Comparison of ENCODE assay signal across 11 cellular contexts in genomic region chr7:117008849-117009531, GRCh38. TPM values are rescaled to one million over a fixed set of nuclear protein-coding genes. Genes with fewer than 3 reads are reported as not detected.
DNase-seq lines count a peak whose midpoint lies in the region; FAIRE-seq and TF ChIP-seq lines count a peak whose summit lies in the region.
"Had no signal": no experiment of that assay in that cellular context is flagged by ENCODE, and none has a peak within 500 bp of the region (broad histone marks: within the 10 kb centered on the region; RNA-seq: fewer than 3 reads in every experiment).

No MANE protein-coding gene starts in this region.

- DNase-seq in activated CD4-positive, alpha-beta memory T cell treated with anti-CD3 and anti-CD28 coated beads, Interleukin-2, amount 10 ng/mL, durations not matched to agents 7 days and 5 days, result peak; percentile 56
- DNase-seq in activated CD4-positive, alpha-beta memory T cell treated with anti-CD3 and anti-CD28 coated beads for 36 hours, result no peak
- DNase-seq in MV-4-11 (lab: John Stamatoyannopoulos, UW) (peak; percentile 76), astrocyte of the cerebellum (ENCODE audit: low read depth) (peak; percentile 72), smooth muscle cell (lab: John Stamatoyannopoulos, UW; ENCODE audit: unreplicated experiment) (no peak), NCI-H187 treated with DMSO at 0.1 percent for 48 hours (lab: John Stamatoyannopoulos, UW) (no peak), frontal cortex (ENCODE audit: low spot score in 2 of 2) (no peak)
- DNase-seq in activated CD8-positive, alpha-beta memory T cell treated with anti-CD3 and anti-CD28 coated beads, Interleukin-2, amount 50 U/mL, for 48 hours, result no peak
- DNase-seq: colonic mucosa; stimulated activated CD4-positive, alpha-beta T cell treated with anti-CD3 and anti-CD28 coated beads, Interleukin-4, amount 100 ng/mL, for 4 hours; SW 1271 had no signal

- intact Hi-C loops in activated CD4-positive, alpha-beta memory T cell treated with anti-CD3 and anti-CD28 coated beads for 36 hours (cut with micrococcal nuclease), result no loop called here

- H3K27me3 Mint-ChIP-seq in activated CD4-positive, alpha-beta memory T cell treated with anti-CD3 and anti-CD28 coated beads, Interleukin-2, amount 10 ng/mL, durations not matched to agents 7 days and 5 days, result peaks cover 47% of the 10 kb centered on the region
- H3K27me3 Mint-ChIP-seq in activated CD4-positive, alpha-beta memory T cell treated with anti-CD3 and anti-CD28 coated beads for 36 hours, result peaks cover 7% of the 10 kb centered on the region

- POLR2A ChIA-PET in activated CD4-positive, alpha-beta memory T cell treated with anti-CD3 and anti-CD28 coated beads, Interleukin-2, amount 10 ng/mL, durations not matched to agents 7 days and 5 days (lab: Charles Lee), result interaction anchor here (0.7 to 2.8 kb wide), 3 partner anchors 11 to 92 kb away, joined by 3 to 9 read pairs (median 5); partner anchors contain the start of gene ST7
- POLR2A ChIA-PET in activated CD4-positive, alpha-beta memory T cell treated with anti-CD3 and anti-CD28 coated beads for 36 hours (lab: Charles Lee), result no interaction called here

- H3K4me1 Mint-ChIP-seq in activated CD4-positive, alpha-beta memory T cell treated with anti-CD3 and anti-CD28 coated beads, Interleukin-2, amount 10 ng/mL, durations not matched to agents 7 days and 5 days, result peaks cover 49% of the 10 kb centered on the region
- peaks cover 62% of the 10 kb centered on the region for H3K4me1 Mint-ChIP-seq in activated CD4-positive, alpha-beta memory T cell treated with anti-CD3 and anti-CD28 coated beads for 36 hours (ENCODE audit: low read depth)

- no peak overlapping the region for H2AFZ ChIP-seq in smooth muscle cell (ENCODE audit: low read depth)

- peak overlapping the region; percentile 47 for H3K27ac Mint-ChIP-seq in activated CD4-positive, alpha-beta memory T cell treated with anti-CD3 and anti-CD28 coated beads, Interleukin-2, amount 10 ng/mL, durations not matched to agents 7 days and 5 days
- H3K27ac Mint-ChIP-seq in activated CD4-positive, alpha-beta memory T cell treated with anti-CD3 and anti-CD28 coated beads for 36 hours, result no peak overlapping the region

- peaks cover 8% of the 10 kb centered on the region for H3F3A ChIP-seq in smooth muscle cell (ENCODE audit: low read depth)

- in situ Hi-C loops in astrocyte of the cerebellum (cut with HindIII; ENCODE audit: low sequenced_read_pairs), result no loop called here

- H3K36me3 ChIP-seq in smooth muscle cell (ENCODE audit: low read depth), result no peaks in the 10 kb centered on the region
- H3K36me3 ChIP-seq: colonic mucosa had no signal

- H3K9ac ChIP-seq in smooth muscle cell (ENCODE audit: low read depth), result no peak overlapping the region

- no peaks in the 10 kb centered on the region for H3K9me3 Mint-ChIP-seq in activated CD4-positive, alpha-beta memory T cell treated with anti-CD3 and anti-CD28 coated beads, Interleukin-2, amount 10 ng/mL, durations not matched to agents 7 days and 5 days
- H3K9me3 Mint-ChIP-seq in activated CD4-positive, alpha-beta memory T cell treated with anti-CD3 and anti-CD28 coated beads for 36 hours, result no peaks in the 10 kb centered on the region

- H3K4me3 Mint-ChIP-seq in activated CD4-positive, alpha-beta memory T cell treated with anti-CD3 and anti-CD28 coated beads, Interleukin-2, amount 10 ng/mL, durations not matched to agents 7 days and 5 days, result no peak overlapping the region
- no peak overlapping the region for H3K4me3 Mint-ChIP-seq in activated CD4-positive, alpha-beta memory T cell treated with anti-CD3 and anti-CD28 coated beads for 36 hours

- 94% methylated on average over 2 of the region's 2 CpGs for WGBS in smooth muscle cell (ENCODE audit: low lambda C conversion rate)

- no peaks in the 10 kb centered on the region for H3K4me1 ChIP-seq in smooth muscle cell (ENCODE audit: low read depth)
- H3K4me1 ChIP-seq: colonic mucosa had no signal

- no peaks in the 10 kb centered on the region for H3K9me3 ChIP-seq in smooth muscle cell (replicated peaks; ENCODE audit: low read depth)
- H3K9me3 ChIP-seq: colonic mucosa had no signal

- TF ChIP-seq CTCF in astrocyte of the cerebellum (IDR thresholded peaks at IDR 0.05; ENCODE audit: low read depth, low read length, missing control alignments) (no peak), smooth muscle cell (IDR thresholded peaks at IDR 0.05; ENCODE audit: borderline replicate concordance, insufficient read depth, poor library complexity, severe bottlenecking) (no peak)

- H3K36me3 Mint-ChIP-seq in activated CD4-positive, alpha-beta memory T cell treated with anti-CD3 and anti-CD28 coated beads, Interleukin-2, amount 10 ng/mL, durations not matched to agents 7 days and 5 days (ENCODE audit: low read depth), result peaks cover 2% of the 10 kb centered on the region
- H3K36me3 Mint-ChIP-seq in activated CD4-positive, alpha-beta memory T cell treated with anti-CD3 and anti-CD28 coated beads for 36 hours, result no peaks in the 10 kb centered on the region

- CTCF ChIA-PET in activated CD4-positive, alpha-beta memory T cell treated with anti-CD3 and anti-CD28 coated beads, Interleukin-2, amount 10 ng/mL, durations not matched to agents 7 days and 5 days (lab: Charles Lee), result interaction anchor here (0.7 to 2.3 kb wide), 7 partner anchors 24 to 125 kb away, joined by 3 to 5 read pairs (median 4); no protein-coding TSS in a partner anchor
- CTCF ChIA-PET in activated CD4-positive, alpha-beta memory T cell treated with anti-CD3 and anti-CD28 coated beads for 36 hours (lab: Charles Lee), result interaction anchor here (0.7 to 9.3 kb wide), 4 partner anchors 22 to 123 kb away, joined by 3 to 123 read pairs (median 22); no protein-coding TSS in a partner anchor

- H3K4me2 ChIP-seq in smooth muscle cell, result peak overlapping the region; percentile 2

- H4K20me1 ChIP-seq in smooth muscle cell (ENCODE audit: low read depth), result peaks cover 10% of the 10 kb centered on the region

- peaks cover 71% of the 10 kb centered on the region for H3K79me2 ChIP-seq in smooth muscle cell (ENCODE audit: low read depth)

- H3K27ac ChIP-seq in smooth muscle cell (ENCODE audit: low read depth), result peak overlapping the region; percentile 11
- H3K27ac ChIP-seq: colonic mucosa had no signal

- no peaks in the 10 kb centered on the region for H3K27me3 ChIP-seq in smooth muscle cell (ENCODE audit: low read depth)
- H3K27me3 ChIP-seq: colonic mucosa had no signal

- no peak for FAIRE-seq in frontal cortex (lab: Jason Lieb, UNC)

- no peak overlapping the region for H3K4me3 ChIP-seq in astrocyte of the cerebellum (ENCODE audit: low read depth, low read length)
- H3K4me3 ChIP-seq in smooth muscle cell, result no peak overlapping the region
- H3K4me3 ChIP-seq: colonic mucosa had no signal

RNA-seq across cellular contexts. Expression of gene ST7, which starts 55.7 kb away (rescaled TPM):
- total RNA-seq in activated CD4-positive, alpha-beta memory T cell treated with anti-CD3 and anti-CD28 coated beads, Interleukin-2, amount 10 ng/mL, durations not matched to agents 7 days and 5 days, result 1 to 10 TPM; 6.7 to 7.4 TPM
- 1 to 10 TPM; 5.7 to 6.2 TPM for total RNA-seq in activated CD4-positive, alpha-beta memory T cell treated with anti-CD3 and anti-CD28 coated beads for 36 hours
- 23.2 and 35.5 TPM in 2 replicates for total RNA-seq in smooth muscle cell
- polyA plus RNA-seq in smooth muscle cell, result 25.1 and 26.1 TPM in 2 replicates
- total RNA-seq in frontal cortex, result 69.7 TPM

Comparison
In these comparisons a context has a peak if more than half of its experiments do, and no peak if none do; other contexts are left out.
1. DNase-seq: peak in activated CD4-positive, alpha-beta memory T cell treated with anti-CD3 and anti-CD28 coated beads, Interleukin-2, amount 10 ng/mL, durations not matched to agents 7 days and 5 days (single experiment), MV-4-11 (single experiment) and astrocyte of the cerebellum (single experiment); none in activated CD4-positive, alpha-beta memory T cell treated with anti-CD3 and anti-CD28 coated beads for 36 hours (single experiment), smooth muscle cell (single experiment), NCI-H187 treated with DMSO at 0.1 percent for 48 hours (single experiment), activated CD8-positive, alpha-beta memory T cell treated with anti-CD3 and anti-CD28 coated beads, Interleukin-2, amount 50 U/mL, for 48 hours (single experiment) and frontal cortex (0 of 2).